In genomic region chr3:29605845-29606244, GRCh38 we compare ENCODE assay signal across 19 cellular contexts.
A peak's percentile ranks its signal among the peaks of the same experiment; 100 is the strongest.
DNase-seq lines count a peak whose midpoint lies in the region; ATAC-seq, FAIRE-seq and TF ChIP-seq lines count a peak whose summit lies in the region.
"Had no signal": no experiment of that assay in that cellular context is flagged by ENCODE, and none has a peak within 500 bp of the region (broad histone marks: within the 10 kb centered on the region; RNA-seq: fewer than 3 reads in every experiment).

No MANE protein-coding gene starts in this region.

- H2AFZ ChIP-seq in osteoblast (ENCODE audit: low read length) (no peak overlapping the region), neural progenitor cell (replicated peaks) (no peak overlapping the region)

- no peak for ATAC-seq in pancreas
- ATAC-seq: lower lobe of right lung; naive thymus-derived CD4-positive, alpha-beta T cell had no signal

- H3K9ac ChIP-seq in neural progenitor cell = no peak overlapping the region

- H3K79me2 ChIP-seq in osteoblast (ENCODE audit: insufficient read depth, low read length) (peaks cover 9% of the 10 kb centered on the region), neural progenitor cell (ENCODE audit: low read depth) (no peaks in the 10 kb centered on the region)

- H3K27me3 ChIP-seq in osteoblast (ENCODE audit: insufficient read depth, low read length) (no peaks in the 10 kb centered on the region), pancreas (no peaks in the 10 kb centered on the region), neural progenitor cell (no peaks in the 10 kb centered on the region)
- H3K27me3 ChIP-seq: BE2C, vagina had no signal

- H3K4me1 ChIP-seq in osteoblast (ENCODE audit: insufficient read depth, low read length) (peaks cover 7% of the 10 kb centered on the region), pancreas (no peaks in the 10 kb centered on the region), neural progenitor cell (no peaks in the 10 kb centered on the region)
- H3K4me1 ChIP-seq: lower lobe of right lung, vagina had no signal

- H3K36me3 ChIP-seq in osteoblast (ENCODE audit: insufficient read depth, low read length) (no peaks in the 10 kb centered on the region), pancreas (no peaks in the 10 kb centered on the region), neural progenitor cell (no peaks in the 10 kb centered on the region)
- H3K36me3 ChIP-seq: BE2C, lower lobe of right lung, vagina had no signal

- no peaks in the 10 kb centered on the region for H3K36me3 Mint-ChIP-seq in neural progenitor cell
- H3K36me3 Mint-ChIP-seq: activated CD4-positive, alpha-beta memory T cell treated with anti-CD3 and anti-CD28 coated beads for 36 hours; activated naive CD8-positive, alpha-beta T cell treated with anti-CD3 and anti-CD28 coated beads for 36 hours; naive thymus-derived CD4-positive, alpha-beta T cell had no signal

- no peak overlapping the region for H3K27ac Mint-ChIP-seq in neural progenitor cell
- H3K27ac Mint-ChIP-seq: activated CD4-positive, alpha-beta memory T cell treated with anti-CD3 and anti-CD28 coated beads for 36 hours; activated naive CD8-positive, alpha-beta T cell treated with anti-CD3 and anti-CD28 coated beads for 36 hours; naive thymus-derived CD4-positive, alpha-beta T cell had no signal

- 87 to 92% methylated on average over 2 of the region's 2 CpGs for WGBS in pancreas, 2 donors

- DNase-seq in AG08396 (ENCODE audit: low spot score) (peak; percentile 15), LHCN-M2 (ENCODE audit: low read depth) (peak; percentile 29), dedifferentiated amniotic fluid mesenchymal stem cell (ENCODE audit: extremely low spot score) (peak; percentile 46), osteoblast (ENCODE audit: insufficient read length, low spot score, missing footprints) (no peak), pancreas (no peak), neural progenitor cell (ENCODE audit: low spot score) (no peak), NCI-H69 (lab: John Stamatoyannopoulos, UW) (no peak), NCI-H128 (lab: John Stamatoyannopoulos, UW; ENCODE audit: unreplicated experiment) (no peak)
- DNase-seq: activated CD4-positive, alpha-beta memory T cell treated with anti-CD3 and anti-CD28 coated beads for 36 hours; activated naive CD8-positive, alpha-beta T cell treated with anti-CD3 and anti-CD28 coated beads for 36 hours; activated T-cell treated with anti-CD3 and anti-CD28 coated beads, Interleukin-2, amount 50 U/mL, for 48 hours; BE2C; lower lobe of right lung; naive thymus-derived CD4-positive, alpha-beta T cell; NCI-H1092; NCI-H748 treated with DMSO at 0.1 percent for 48 hours; SW 1271 had no signal

- H3F3A ChIP-seq in neural progenitor cell (ENCODE audit: low read depth) = no peaks in the 10 kb centered on the region

- H3K27ac ChIP-seq in osteoblast (ENCODE audit: low read depth, low read length) (peak overlapping the region; percentile 20), pancreas (no peak overlapping the region), neural progenitor cell (no peak overlapping the region)
- H3K27ac ChIP-seq: lower lobe of right lung, vagina had no signal

- intact Hi-C loops in pancreas (cut with DNase I) = no loop called here

- H4K20me1 ChIP-seq in osteoblast (ENCODE audit: insufficient read depth, low read length) = no peaks in the 10 kb centered on the region
- no peaks in the 10 kb centered on the region for H4K20me1 ChIP-seq in neural progenitor cell (ENCODE audit: low read depth)

- H3K4me3 Mint-ChIP-seq in neural progenitor cell = no peak overlapping the region
- H3K4me3 Mint-ChIP-seq: activated CD4-positive, alpha-beta memory T cell treated with anti-CD3 and anti-CD28 coated beads for 36 hours; activated naive CD8-positive, alpha-beta T cell treated with anti-CD3 and anti-CD28 coated beads for 36 hours; central memory CD8-positive, alpha-beta T cell; naive thymus-derived CD4-positive, alpha-beta T cell had no signal

- H3K9me3 ChIP-seq in osteoblast (ENCODE audit: low read depth, low read length) = no peaks in the 10 kb centered on the region
- no peaks in the 10 kb centered on the region for H3K9me3 ChIP-seq in pancreas
- no peaks in the 10 kb centered on the region for H3K9me3 ChIP-seq in neural progenitor cell (ENCODE audit: low read depth)
- H3K9me3 ChIP-seq: BE2C, lower lobe of right lung, vagina had no signal

- no peak for FAIRE-seq in pancreas (lab: Jason Lieb, UNC)

- H3K4me3 ChIP-seq in osteoblast (ENCODE audit: insufficient read depth, low read length) (no peak overlapping the region), pancreas (no peak overlapping the region), neural progenitor cell (no peak overlapping the region)
- H3K4me3 ChIP-seq: lower lobe of right lung, vagina had no signal

- H3K4me2 ChIP-seq in osteoblast (ENCODE audit: insufficient read depth, low read length) (no peak overlapping the region), neural progenitor cell (no peak overlapping the region)

- no peaks in the 10 kb centered on the region for H3K27me3 Mint-ChIP-seq in neural progenitor cell (ENCODE audit: insufficient read depth, low read depth)
- H3K27me3 Mint-ChIP-seq: activated CD4-positive, alpha-beta memory T cell treated with anti-CD3 and anti-CD28 coated beads for 36 hours; central memory CD8-positive, alpha-beta T cell; naive thymus-derived CD4-positive, alpha-beta T cell had no signal

- TF ChIP-seq CTCF in osteoblast (IDR thresholded peaks at IDR 0.05; ENCODE audit: extremely low read depth, low read depth, low read length) (no peak), pancreas (IDR thresholded peaks at IDR 0.05) (no peak), neural progenitor cell (IDR thresholded peaks at IDR 0.05) (no peak)

- H3K9me3 Mint-ChIP-seq in neural progenitor cell = no peaks in the 10 kb centered on the region
- H3K9me3 Mint-ChIP-seq: activated CD4-positive, alpha-beta memory T cell treated with anti-CD3 and anti-CD28 coated beads for 36 hours; activated naive CD8-positive, alpha-beta T cell treated with anti-CD3 and anti-CD28 coated beads for 36 hours; central memory CD8-positive, alpha-beta T cell had no signal

- H3K4me1 Mint-ChIP-seq in neural progenitor cell = no peaks in the 10 kb centered on the region
- H3K4me1 Mint-ChIP-seq: activated naive CD8-positive, alpha-beta T cell treated with anti-CD3 and anti-CD28 coated beads for 36 hours; central memory CD8-positive, alpha-beta T cell; naive thymus-derived CD4-positive, alpha-beta T cell had no signal

Comparison
In these comparisons a context has a peak if more than half of its experiments do, and no peak if none do; other contexts are left out.
1. DNase-seq: peak in AG08396 (single experiment), LHCN-M2 (single experiment) and dedifferentiated amniotic fluid mesenchymal stem cell (single experiment); none in osteoblast (single experiment), pancreas (0 of 6), neural progenitor cell (single experiment), NCI-H69 (single experiment) and NCI-H128 (single experiment).